13 cellular contexts compared by ENCODE assay signal in genomic region chr6:134249412-134249758, GRCh38.
A peak's percentile ranks its signal among the peaks of the same experiment; 100 is the strongest.
DNase-seq lines count a peak whose midpoint lies in the region; ATAC-seq and TF ChIP-seq lines count a peak whose summit lies in the region.
"Had no signal": no experiment of that assay in that cellular context is flagged by ENCODE, and none has a peak within 500 bp of the region (broad histone marks: within the 10 kb centered on the region; RNA-seq: fewer than 3 reads in every experiment).

No MANE protein-coding gene starts in this region.

- H3K79me2 ChIP-seq in PC-9 (ENCODE audit: low read depth): no peaks in the 10 kb centered on the region

- TF ChIP-seq CTCF in PC-9 (conservative IDR thresholded peaks at IDR 0.05) (no peak), gastroesophageal sphincter (IDR thresholded peaks at IDR 0.05) (no peak)

- peak overlapping the region in 6 of 8 donors; percentile 24 to 97 (median 75) for H3K27ac Mint-ChIP-seq in CD8-positive, alpha-beta memory T cell

- no TSS peak for BruUV-seq in PC-9 (replicated peaks; lab: Mats Ljungman, UMichigan)

- no peak for TF ChIP-seq POLR2A in gastroesophageal sphincter (IDR thresholded peaks at IDR 0.05)

- H3K27ac ChIP-seq in CD8-positive, alpha-beta memory T cell (ENCODE audit: low read depth, low read length): no peak overlapping the region
- H3K27ac ChIP-seq in PC-9 (no peak overlapping the region), gastroesophageal sphincter (no peak overlapping the region)
- H3K27ac ChIP-seq: HL-60, left lung had no signal

- peaks cover 0 to 3% (median 0%) of the 10 kb centered on the region in 3 donors for H3K36me3 Mint-ChIP-seq in CD8-positive, alpha-beta memory T cell

- 59 to 74% methylated on average over 4 of the region's 4 CpGs for WGBS in gastroesophageal sphincter (ENCODE audit: low coverage in 1 of 2), 2 donors

- H3K27me3 ChIP-seq in CD8-positive, alpha-beta memory T cell (ENCODE audit: insufficient read depth, low read length, poor library complexity, severe bottlenecking): no peaks in the 10 kb centered on the region
- H3K27me3 ChIP-seq in PC-9 (ENCODE audit: insufficient read depth, low read depth): no peaks in the 10 kb centered on the region
- no peaks in the 10 kb centered on the region for H3K27me3 ChIP-seq in gastroesophageal sphincter
- H3K27me3 ChIP-seq: left lung had no signal

- no peak overlapping the region for H3K4me3 ChIP-seq in CD8-positive, alpha-beta memory T cell (ENCODE audit: low read length)
- H3K4me3 ChIP-seq in PC-9 (no peak overlapping the region), gastroesophageal sphincter (no peak overlapping the region)
- H3K4me3 ChIP-seq: left lung had no signal

- peaks cover 0 to 2% of the 10 kb centered on the region in 2 donors for H3K27me3 Mint-ChIP-seq in CD8-positive, alpha-beta memory T cell

- no peaks in the 10 kb centered on the region for H3K36me3 ChIP-seq in CD8-positive, alpha-beta memory T cell (ENCODE audit: insufficient read depth, low read length)
- H3K36me3 ChIP-seq in PC-9 (ENCODE audit: low read depth) (no peaks in the 10 kb centered on the region), gastroesophageal sphincter (no peaks in the 10 kb centered on the region)
- H3K36me3 ChIP-seq: left lung had no signal

- POLR2A ChIA-PET in CD8-positive, alpha-beta memory T cell (lab: Charles Lee): no interaction called here
- POLR2A ChIA-PET in PC-9 (lab: Charles Lee; ENCODE audit: unreplicated experiment): no interaction called here

- peak overlapping the region in 4 of 7 donors; percentile 14 to 44 (median 26) for H3K4me3 Mint-ChIP-seq in CD8-positive, alpha-beta memory T cell

- H3K9me2 ChIP-seq in PC-9 (ENCODE audit: insufficient read depth): no peaks in the 10 kb centered on the region

- TF ChIP-seq EP300 in gastroesophageal sphincter (IDR thresholded peaks at IDR 0.05): no peak

- peaks cover 65% of the 10 kb centered on the region for H3K4me1 ChIP-seq in CD8-positive, alpha-beta memory T cell (ENCODE audit: insufficient read depth, low read length)
- no peaks in the 10 kb centered on the region for H3K4me1 ChIP-seq in PC-9 (replicated peaks; ENCODE audit: insufficient read depth)
- H3K4me1 ChIP-seq in gastroesophageal sphincter: peaks cover 0 to 4% (median 0%) of the 10 kb centered on the region in 3 donors

- H3K4me2 ChIP-seq in PC-9: no peak overlapping the region

- H4K20me1 ChIP-seq in PC-9 (ENCODE audit: insufficient read depth): no peaks in the 10 kb centered on the region

- CTCF ChIA-PET in CD8-positive, alpha-beta memory T cell (lab: Charles Lee): no interaction called here
- CTCF ChIA-PET in PC-9 (lab: Charles Lee): no interaction called here

- no peaks in the 10 kb centered on the region for H3K9me3 Mint-ChIP-seq in CD8-positive, alpha-beta memory T cell

- ATAC-seq in left ventricle myocardium superior: peak; percentile 62
- ATAC-seq in sciatic nerve: peak; percentile 61
- no peak for ATAC-seq in gastroesophageal sphincter

- no peaks in the 10 kb centered on the region for H3F3A ChIP-seq in PC-9 (ENCODE audit: insufficient read depth, low read depth)

- no peak for DNase-seq in CD8-positive, alpha-beta memory T cell
- DNase-seq in PC-9 (no peak), left ventricle myocardium superior (no peak), sciatic nerve (ENCODE audit: low spot score) (no peak), EL (no peak), NCI-H446 treated with DMSO at 0.1 percent for 48 hours (lab: John Stamatoyannopoulos, UW) (no peak)
- DNase-seq: effector memory CD4-positive, alpha-beta T cell; glutamatergic neuron; left lung; NCI-H2171 treated with DMSO at 0.1 percent for 48 hours; T-helper 9 cell had no signal

- no peaks in the 10 kb centered on the region for H3K9me3 ChIP-seq in CD8-positive, alpha-beta memory T cell (ENCODE audit: low read length)
- H3K9me3 ChIP-seq in PC-9 (ENCODE audit: insufficient read depth, low read depth) (no peaks in the 10 kb centered on the region), gastroesophageal sphincter (no peaks in the 10 kb centered on the region)
- H3K9me3 ChIP-seq: left lung had no signal

- peaks cover 53 to 59% (median 57%) of the 10 kb centered on the region in 3 donors for H3K4me1 Mint-ChIP-seq in CD8-positive, alpha-beta memory T cell

- H2AFZ ChIP-seq in PC-9: peak overlapping the region; percentile 24; the same call in 1 of the 2 replicates

- intact Hi-C loops in PC-9 (cut with micrococcal nuclease; ENCODE audit: unreplicated experiment): no loop called here
- intact Hi-C loops in left ventricle myocardium superior (cut with micrococcal nuclease): no loop called here
- intact Hi-C loops in sciatic nerve (cut with DNase I): no loop called here
